17 cellular contexts compared by ENCODE assay signal in genomic region chr17:9108166-9108565, GRCh38.
"Had no signal": no experiment of that assay in that cellular context is flagged by ENCODE, and none has a peak within 500 bp of the region (broad histone marks: within the 10 kb centered on the region; RNA-seq: fewer than 3 reads in every experiment).

No MANE protein-coding gene starts in this region.

- DNase-seq: activated B cell treated with CpG ODN at 0.5 μM for 24 hours; activated CD4-positive, alpha-beta memory T cell treated with anti-CD3 and anti-CD28 coated beads, Interleukin-2, amount 10 ng/mL, durations not matched to agents 7 days and 5 days; activated CD4-positive, alpha-beta T cell treated with anti-CD3 and anti-CD28 coated beads for 4 hours; activated naive CD4-positive, alpha-beta T cell treated with anti-CD3 and anti-CD28 coated beads, Interleukin-2, amount 50 U/mL, for 16 hours; activated T-cell treated with anti-CD3 and anti-CD28 coated beads, Interleukin-2, amount 50 U/mL, for 24 hours; gastrocnemius medialis; head of caudate nucleus; left ventricle myocardium superior; stimulated activated CD4-positive, alpha-beta T cell treated with anti-CD3 and anti-CD28 coated beads, Interleukin-12 subunit alpha, Interleukin-12 subunit beta, amount 100 ng/mL, for 4 hours; stimulated activated CD4-positive, alpha-beta T cell treated with anti-CD3 and anti-CD28 coated beads, Interleukin-2, amount 100 ng/mL, for 24 hours; stimulated activated naive CD4-positive, alpha-beta T cell treated with Interleukin-2 at 50 U/mL for 16 hours; substantia nigra; T-cell; T1000 had no signal

- ATAC-seq: gastrocnemius medialis, left ventricle myocardium superior, T-cell had no signal

- H3K36me3 Mint-ChIP-seq: T-cell had no signal

- H3K4me1 Mint-ChIP-seq: activated B cell treated with CpG ODN at 0.5 μM for 24 hours; activated CD4-positive, alpha-beta memory T cell treated with anti-CD3 and anti-CD28 coated beads, Interleukin-2, amount 10 ng/mL, durations not matched to agents 7 days and 5 days; central memory CD8-positive, alpha-beta T cell; neural crest cell; T-cell had no signal

- H3K27ac Mint-ChIP-seq: activated B cell treated with CpG ODN at 0.5 μM for 24 hours; activated CD4-positive, alpha-beta memory T cell treated with anti-CD3 and anti-CD28 coated beads, Interleukin-2, amount 10 ng/mL, durations not matched to agents 7 days and 5 days; activated T-cell treated with anti-CD3 and anti-CD28 coated beads, Interleukin-2, amount 50 U/mL, for 24 hours; progenitor cell of endocrine pancreas; T-cell had no signal

- H3K4me3 Mint-ChIP-seq: activated B cell treated with CpG ODN at 0.5 μM for 24 hours; activated CD4-positive, alpha-beta memory T cell treated with anti-CD3 and anti-CD28 coated beads, Interleukin-2, amount 10 ng/mL, durations not matched to agents 7 days and 5 days; activated T-cell treated with anti-CD3 and anti-CD28 coated beads, Interleukin-2, amount 50 U/mL, for 24 hours; central memory CD8-positive, alpha-beta T cell; neural crest cell; T-cell had no signal

- H3K9me3 Mint-ChIP-seq: activated B cell treated with CpG ODN at 0.5 μM for 24 hours; activated CD4-positive, alpha-beta memory T cell treated with anti-CD3 and anti-CD28 coated beads, Interleukin-2, amount 10 ng/mL, durations not matched to agents 7 days and 5 days; activated T-cell treated with anti-CD3 and anti-CD28 coated beads, Interleukin-2, amount 50 U/mL, for 24 hours; central memory CD8-positive, alpha-beta T cell; neural crest cell; T-cell had no signal
